In genomic region chr20:49046087-49046900, GRCh38 we compare ENCODE assay signal across 8 cellular contexts. TPM values are rescaled to one million over a fixed set of nuclear protein-coding genes. Genes with fewer than 3 reads are reported as not detected.
A peak's percentile ranks its signal among the peaks of the same experiment; 100 is the strongest.
DNase-seq lines count a peak whose midpoint lies in the region; ATAC-seq, FAIRE-seq and TF ChIP-seq lines count a peak whose summit lies in the region.

A gene with protein sequence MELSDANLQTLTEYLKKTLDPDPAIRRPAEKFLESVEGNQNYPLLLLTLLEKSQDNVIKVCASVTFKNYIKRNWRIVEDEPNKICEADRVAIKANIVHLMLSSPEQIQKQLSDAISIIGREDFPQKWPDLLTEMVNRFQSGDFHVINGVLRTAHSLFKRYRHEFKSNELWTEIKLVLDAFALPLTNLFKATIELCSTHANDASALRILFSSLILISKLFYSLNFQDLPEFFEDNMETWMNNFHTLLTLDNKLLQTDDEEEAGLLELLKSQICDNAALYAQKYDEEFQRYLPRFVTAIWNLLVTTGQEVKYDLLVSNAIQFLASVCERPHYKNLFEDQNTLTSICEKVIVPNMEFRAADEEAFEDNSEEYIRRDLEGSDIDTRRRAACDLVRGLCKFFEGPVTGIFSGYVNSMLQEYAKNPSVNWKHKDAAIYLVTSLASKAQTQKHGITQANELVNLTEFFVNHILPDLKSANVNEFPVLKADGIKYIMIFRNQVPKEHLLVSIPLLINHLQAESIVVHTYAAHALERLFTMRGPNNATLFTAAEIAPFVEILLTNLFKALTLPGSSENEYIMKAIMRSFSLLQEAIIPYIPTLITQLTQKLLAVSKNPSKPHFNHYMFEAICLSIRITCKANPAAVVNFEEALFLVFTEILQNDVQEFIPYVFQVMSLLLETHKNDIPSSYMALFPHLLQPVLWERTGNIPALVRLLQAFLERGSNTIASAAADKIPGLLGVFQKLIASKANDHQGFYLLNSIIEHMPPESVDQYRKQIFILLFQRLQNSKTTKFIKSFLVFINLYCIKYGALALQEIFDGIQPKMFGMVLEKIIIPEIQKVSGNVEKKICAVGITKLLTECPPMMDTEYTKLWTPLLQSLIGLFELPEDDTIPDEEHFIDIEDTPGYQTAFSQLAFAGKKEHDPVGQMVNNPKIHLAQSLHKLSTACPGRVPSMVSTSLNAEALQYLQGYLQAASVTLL (plus strand): TSS chr20:49046312. CDS start chr20:49058464, 12,152 bp downstream.

- H3K4me1 ChIP-seq in HUES64 (ENCODE audit: insufficient read depth, low read length) (peaks cover 12% of the 10 kb centered on the region), OCI-LY1 (ENCODE audit: insufficient read depth, low read length, severe bottlenecking) (peaks cover 25% of the 10 kb centered on the region), mesodermal cell (ENCODE audit: control insufficient read depth, insufficient read depth, low read length, poor library complexity, severe bottlenecking) (peaks cover 10% of the 10 kb centered on the region)

- H3K36me3 ChIP-seq in HUES64 (ENCODE audit: insufficient read depth, low read length) (peaks cover 32% of the 10 kb centered on the region), OCI-LY1 (ENCODE audit: insufficient read depth, low read length) (peaks cover 35% of the 10 kb centered on the region), mesodermal cell (ENCODE audit: control insufficient read depth, insufficient read depth, low read length) (peaks cover 37% of the 10 kb centered on the region)

- H3K27ac ChIP-seq in HUES64 (ENCODE audit: low read depth, low read length) (peak within 1 kb of the TSS; percentile 98), OCI-LY1 (ENCODE audit: low read depth, low read length, poor library complexity, severe bottlenecking) (peak within 1 kb of the TSS; percentile 85), mesodermal cell (ENCODE audit: low read depth, low read length, severe bottlenecking) (peak within 1 kb of the TSS; percentile 94)

- H3K9me2 ChIP-seq in OCI-LY1 (ENCODE audit: low read depth, low read length), result no peaks in the 10 kb centered on the region

- H2AFZ ChIP-seq in OCI-LY1 (ENCODE audit: low read length), result peak within 1 kb of the TSS; percentile 38; the same call in 1 of the 2 replicates

- no peaks in the 10 kb centered on the region for H3F3A ChIP-seq in OCI-LY1 (ENCODE audit: insufficient read depth, low read length)

- peak within 1 kb of the TSS; percentile 97 for H3K4me3 ChIP-seq in HUES64 (ENCODE audit: low read length)
- peak within 1 kb of the TSS; percentile 79 for H3K4me3 ChIP-seq in OCI-LY1 (ENCODE audit: low read depth, low read length, poor library complexity, severe bottlenecking)
- peak within 1 kb of the TSS; percentile 89 for H3K4me3 ChIP-seq in mesodermal cell (ENCODE audit: extremely low read depth, insufficient read depth, low read length, poor library complexity, severe bottlenecking)

- H3K9ac ChIP-seq in HUES64 (ENCODE audit: low read depth, low read length) (peak within 1 kb of the TSS; percentile 99), OCI-LY1 (ENCODE audit: low read length) (peak within 1 kb of the TSS; percentile 87)

- no peaks in the 10 kb centered on the region for H4K20me1 ChIP-seq in OCI-LY1 (ENCODE audit: insufficient read depth, low read length)

- peak; percentile 85 for ATAC-seq in GM21447 (IDR thresholded peaks at IDR 0.05; ENCODE audit: unreplicated experiment)

- peaks cover 29% of the 10 kb centered on the region for H3K4me1 Mint-ChIP-seq in Calu3 (ENCODE audit: low read depth, unreplicated experiment)

- peaks cover 46% of the 10 kb centered on the region for H3K79me2 ChIP-seq in OCI-LY1 (ENCODE audit: insufficient read depth, low read length)

- intact Hi-C loops in Calu3 (cut with micrococcal nuclease; ENCODE audit: unreplicated experiment), result no loop called here

- TF ChIP-seq CTCF in Calu3 (IDR thresholded peaks at IDR 0.05; ENCODE audit: unreplicated experiment) (no peak), OCI-LY1 (IDR thresholded peaks at IDR 0.05; ENCODE audit: low read length) (no peak)

- under 1% methylated on average over 80 of the region's 80 CpGs for WGBS in HUES64
- WGBS in mesodermal cell (ENCODE audit: insufficient coverage in 2 of 2), 2 experiments, result 1% methylated on average over 74 to 77 of the region's 80 CpGs

- H3K27me3 ChIP-seq in HUES64 (ENCODE audit: insufficient read depth, low read length) (no peaks in the 10 kb centered on the region), OCI-LY1 (ENCODE audit: insufficient read depth, low read length) (no peaks in the 10 kb centered on the region)

- peak within 1 kb of the TSS; percentile 87 for H3K4me2 ChIP-seq in OCI-LY1 (ENCODE audit: low read length)

- H3K4me3 Mint-ChIP-seq in Calu3 (ENCODE audit: low read depth, unreplicated experiment), result peak within 1 kb of the TSS; percentile 100

- peaks cover 53% of the 10 kb centered on the region for H3K36me3 Mint-ChIP-seq in Calu3 (ENCODE audit: insufficient read depth, unreplicated experiment)

- FAIRE-seq in endometrium (lab: Jason Lieb, UNC), result peak; percentile 83

- CTCF ChIA-PET in Calu3 (lab: Charles Lee), result interaction anchor here (0.8 to 1.3 kb wide), 8 partner anchors 9 to 171 kb away, joined by 3 to 4 read pairs (median 3); partner anchors contain the start of gene STAU1

- BruUV-seq in Calu3 (replicated peaks; lab: Mats Ljungman, UMichigan), result no TSS peak

- DNase-seq in Calu3, result peak; percentile 98
- peak; percentile 93 for DNase-seq in activated CD8-positive, alpha-beta memory T cell treated with anti-CD3 and anti-CD28 coated beads, Interleukin-2, amount 50 U/mL, for 4 hours
- DNase-seq in stimulated activated CD8-positive, alpha-beta memory T cell treated with anti-CD3 and anti-CD28 coated beads, Interleukin-15, amount 100 ng/mL, for 4 hours (ENCODE audit: low read depth in 2 of 2), result peak; percentile 81 to 87

- H3K27ac Mint-ChIP-seq in Calu3 (ENCODE audit: unreplicated experiment), result peak within 1 kb of the TSS; percentile 99

- H3K9me3 ChIP-seq in HUES64 (ENCODE audit: insufficient read depth, low read depth, low read length) (no peaks in the 10 kb centered on the region), OCI-LY1 (ENCODE audit: low read length) (no peaks in the 10 kb centered on the region), mesodermal cell (ENCODE audit: control insufficient read depth, low read length) (no peaks in the 10 kb centered on the region)

- no peaks in the 10 kb centered on the region for H3K9me3 Mint-ChIP-seq in Calu3 (ENCODE audit: low read depth, unreplicated experiment)

- no peaks in the 10 kb centered on the region for H3K27me3 Mint-ChIP-seq in Calu3 (ENCODE audit: unreplicated experiment)

RNA-seq across cellular contexts. Expression of the gene that starts here (rescaled TPM):
- 208 and 226 TPM in 2 replicates for total RNA-seq in Calu3 (2022)
- 284 TPM for polyA plus RNA-seq in HUES64 (2013, experiment 1 of 2)
- 266 TPM for polyA plus RNA-seq in HUES64 (2013, experiment 2 of 2)
- polyA plus RNA-seq in mesodermal cell (2013, experiment 1 of 2), result 139 TPM
- polyA plus RNA-seq in mesodermal cell (2013, experiment 2 of 2), result 147 TPM

Comparison
In these comparisons a context has a peak if more than half of its experiments do, and no peak if none do; other contexts are left out.
1. Peak in every context shown above with its lines: DNase-seq, ATAC-seq, H3K4me3 ChIP-seq and H3K27ac ChIP-seq.